In genomic region chr12:25387136-25388050, GRCh38 we compare ENCODE assay signal across 8 cellular contexts.
DNase-seq lines count a peak whose midpoint lies in the region; ATAC-seq and TF ChIP-seq lines count a peak whose summit lies in the region.

No MANE protein-coding gene starts in this region.

- peak overlapping the region; percentile 100 for H3K27ac ChIP-seq in lower lobe of right lung

- intact Hi-C loops in activated CD4-positive, alpha-beta memory T cell treated with anti-CD3 and anti-CD28 coated beads for 36 hours (cut with micrococcal nuclease): loop anchor here (1.0 kb wide), 5 partner anchors 146 to 396 kb away; no protein-coding TSS in a partner anchor
- intact Hi-C loops in lower lobe of right lung (cut with DNase I): no loop called here

- H3K27ac Mint-ChIP-seq in activated CD4-positive, alpha-beta memory T cell treated with anti-CD3 and anti-CD28 coated beads for 36 hours: peak overlapping the region; percentile 41

- TF ChIP-seq CTCF in lower lobe of right lung (IDR thresholded peaks at IDR 0.05): peak; percentile 85

- no peaks in the 10 kb centered on the region for H3K27me3 Mint-ChIP-seq in activated CD4-positive, alpha-beta memory T cell treated with anti-CD3 and anti-CD28 coated beads for 36 hours

- POLR2A ChIA-PET in activated CD4-positive, alpha-beta memory T cell treated with anti-CD3 and anti-CD28 coated beads for 36 hours (lab: Charles Lee): interaction anchor here (0.9 to 1.9 kb wide), 5 partner anchors 67 to 548 kb away, joined by 4 to 9 read pairs (median 4); no protein-coding TSS in a partner anchor

- peaks cover 41% of the 10 kb centered on the region for H3K4me1 Mint-ChIP-seq in activated CD4-positive, alpha-beta memory T cell treated with anti-CD3 and anti-CD28 coated beads for 36 hours (ENCODE audit: low read depth)

- H3K9me3 ChIP-seq in lower lobe of right lung: no peaks in the 10 kb centered on the region

- no peaks in the 10 kb centered on the region for H3K27me3 ChIP-seq in lower lobe of right lung (ENCODE audit: low read depth)

- peak overlapping the region; percentile 58 for H3K4me3 Mint-ChIP-seq in activated CD4-positive, alpha-beta memory T cell treated with anti-CD3 and anti-CD28 coated beads for 36 hours

- ATAC-seq in lower lobe of right lung (peak; percentile 58 to 70), GM18519 (IDR thresholded peaks at IDR 0.05; ENCODE audit: low FRiP score, unreplicated experiment) (no peak)

- peak; percentile 59 for DNase-seq in GDM1 (lab: John Stamatoyannopoulos, UW)
- DNase-seq in HK-2 (ENCODE audit: unreplicated experiment): peak; percentile 60
- DNase-seq in NCI-H748 (lab: John Stamatoyannopoulos, UW; ENCODE audit: unreplicated experiment): peak; percentile 74
- DNase-seq in activated CD4-positive, alpha-beta memory T cell treated with anti-CD3 and anti-CD28 coated beads for 36 hours: peak; percentile 82
- DNase-seq in effector CD4-positive, alpha-beta T cell: peak; percentile 72
- peak; percentile 74 for DNase-seq in lower lobe of right lung
- DNase-seq in stimulated activated CD4-positive, alpha-beta T cell treated with anti-CD3 and anti-CD28 coated beads, Interleukin-4, amount 100 ng/mL, for 4 hours: peak; percentile 51 to 68

- no peaks in the 10 kb centered on the region for H3K36me3 Mint-ChIP-seq in activated CD4-positive, alpha-beta memory T cell treated with anti-CD3 and anti-CD28 coated beads for 36 hours

- H3K9me3 Mint-ChIP-seq in activated CD4-positive, alpha-beta memory T cell treated with anti-CD3 and anti-CD28 coated beads for 36 hours: no peaks in the 10 kb centered on the region

- H3K36me3 ChIP-seq in lower lobe of right lung: no peaks in the 10 kb centered on the region

- H3K4me1 ChIP-seq in lower lobe of right lung: peaks cover 5% of the 10 kb centered on the region

- CTCF ChIA-PET in activated CD4-positive, alpha-beta memory T cell treated with anti-CD3 and anti-CD28 coated beads for 36 hours (lab: Charles Lee): interaction anchor here (0.6 to 2.8 kb wide), 36 partner anchors 10 to 548 kb away, joined by 3 to 27 read pairs (median 4); partner anchors contain the start of genes DNAI7 and ETFRF1

- H3K4me3 ChIP-seq in lower lobe of right lung: peak overlapping the region; percentile 67
